ENCODE assay signal across 10 cellular contexts in the genomic region with DNA sequence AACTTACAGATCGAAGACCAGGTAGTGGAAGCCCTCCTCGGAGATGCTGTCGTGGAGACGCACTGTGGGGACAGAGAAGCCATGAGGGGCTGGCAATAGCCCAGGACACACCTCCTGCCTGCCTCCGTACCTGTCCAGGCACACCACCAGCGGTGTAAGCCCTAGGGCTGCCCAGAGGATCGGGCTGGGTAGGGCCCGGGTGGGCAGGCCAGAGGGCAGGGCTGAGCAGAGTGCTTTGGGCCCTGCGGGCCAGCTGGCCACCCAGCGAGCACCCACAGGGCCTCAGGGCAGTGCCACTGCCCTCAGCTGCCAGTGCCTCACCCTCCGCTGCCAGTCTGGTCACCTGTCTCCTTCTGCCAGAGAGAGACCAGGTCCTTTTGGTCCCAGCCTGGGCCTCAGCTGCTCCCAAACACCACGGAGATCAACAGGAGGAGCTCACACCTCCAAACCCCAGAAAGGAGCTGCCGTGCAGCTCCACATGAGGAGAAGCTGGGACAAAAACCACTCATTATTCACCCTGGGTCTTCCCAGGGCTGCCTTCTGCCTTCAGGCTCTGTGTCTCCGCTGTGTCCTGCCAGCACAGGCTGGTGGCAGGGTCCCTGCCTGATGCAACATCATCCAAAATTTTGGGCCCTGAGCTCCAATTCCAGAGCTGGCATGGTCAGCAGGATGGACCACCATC. TPM values are rescaled to one million over a fixed set of nuclear protein-coding genes. Genes with fewer than 3 reads are reported as not detected.
A peak's percentile ranks its signal among the peaks of the same experiment; 100 is the strongest.
DNase-seq lines count a peak whose midpoint lies in the region; ATAC-seq, FAIRE-seq and TF ChIP-seq lines count a peak whose summit lies in the region.
"Had no signal": no experiment of that assay in that cellular context is flagged by ENCODE, and none has a peak within 500 bp of the region (broad histone marks: within the 10 kb centered on the region; RNA-seq: fewer than 3 reads in every experiment).

No MANE protein-coding gene starts in this region.

- intact Hi-C loops in activated CD4-positive, alpha-beta T cell treated with anti-CD3 and anti-CD28 coated beads for 36 hours (cut with DNase I, micrococcal nuclease): loop anchor here (1.0 to 5.0 kb wide), 4 partner anchors 59 to 237 kb away; a partner anchor contains a TSS
- intact Hi-C loops in ascending aorta (cut with DNase I): loop anchor here (2.0 to 5.0 kb wide), 6 partner anchors 58 to 538 kb away; a partner anchor contains a TSS

- H3K27me3 Mint-ChIP-seq in activated CD4-positive, alpha-beta T cell treated with anti-CD3 and anti-CD28 coated beads for 36 hours: no peaks in the 10 kb centered on the region

- no peak for ATAC-seq in activated CD4-positive, alpha-beta T cell treated with anti-CD3 and anti-CD28 coated beads for 36 hours

- no peaks in the 10 kb centered on the region for H4K20me1 ChIP-seq in keratinocyte (ENCODE audit: control insufficient read depth, extremely low read depth, insufficient read depth, low read length)

- TF ChIP-seq CTCF in ascending aorta (IDR thresholded peaks at IDR 0.05) (no peak), keratinocyte (optimal IDR thresholded peaks at IDR 0.05 in 1 of 3, IDR thresholded peaks at IDR 0.05 in 1 of 3, conservative IDR thresholded peaks at IDR 0.05 in 1 of 3; ENCODE audit: extremely low read depth in 1 of 3, insufficient read depth in 2 of 3, low read length in 3 of 3) (no peak), suprapubic skin (IDR thresholded peaks at IDR 0.05) (no peak)

- H3K27me3 ChIP-seq in ascending aorta (no peaks in the 10 kb centered on the region), keratinocyte (ENCODE audit: control insufficient read depth, extremely low read depth, insufficient read depth, low read length) (no peaks in the 10 kb centered on the region), suprapubic skin (peaks cover 5% of the 10 kb centered on the region)

- FAIRE-seq in keratinocyte (lab: Jason Lieb, UNC): no peak

- dilution Hi-C loops in keratinocyte (cut with MboI; ENCODE audit: extremely low pct_ligation_motif_present, low sequenced_read_pairs): no loop called here

- peak overlapping the region; percentile 27 for H2AFZ ChIP-seq in keratinocyte (ENCODE audit: control insufficient read depth, low read length)

- CTCF ChIA-PET in activated CD4-positive, alpha-beta T cell treated with anti-CD3 and anti-CD28 coated beads for 36 hours (lab: Charles Lee): interaction anchor here (0.7 to 4.3 kb wide), 6 partner anchors 18 to 275 kb away, joined by 3 to 13 read pairs (median 3); no protein-coding TSS in a partner anchor

- 65% methylated on average over 3 of the region's 14 CpGs for whole genome bisulfite sequencing in suprapubic skin

- peak overlapping the region; percentile 18 for H3K9ac ChIP-seq in keratinocyte (ENCODE audit: control insufficient read depth, extremely low read depth, insufficient read depth, low read length)

- no peaks in the 10 kb centered on the region for H3K36me3 Mint-ChIP-seq in activated CD4-positive, alpha-beta T cell treated with anti-CD3 and anti-CD28 coated beads for 36 hours (ENCODE audit: low read depth)

- H3K9me3 ChIP-seq in ascending aorta: no peaks in the 10 kb centered on the region
- no peaks in the 10 kb centered on the region for H3K9me3 ChIP-seq in keratinocyte (ENCODE audit: control insufficient read depth, low read depth, low read length)
- H3K9me3 ChIP-seq in suprapubic skin: no peaks in the 10 kb centered on the region
- H3K9me3 ChIP-seq: HAP-1 had no signal

- peak overlapping the region; percentile 46 for H3K4me2 ChIP-seq in keratinocyte (ENCODE audit: control insufficient read depth, extremely low read depth, insufficient read depth, low read depth, low read length)

- H3K4me3 ChIP-seq in ascending aorta: peak overlapping the region in 1 of 2 donors; percentile 10
- no peak overlapping the region for H3K4me3 ChIP-seq in keratinocyte (ENCODE audit: control insufficient read depth in 2 of 3, extremely low read depth in 1 of 3, insufficient read depth in 2 of 3, low read depth in 1 of 3, low read length in 3 of 3)
- H3K4me3 ChIP-seq in suprapubic skin: no peak overlapping the region
- H3K4me3 ChIP-seq: HAP-1 had no signal

- DNase-seq in activated CD4-positive, alpha-beta T cell treated with anti-CD3 and anti-CD28 coated beads for 36 hours: no peak
- no peak for DNase-seq in activated CD4-positive, alpha-beta T cell treated with anti-CD3 and anti-CD28 coated beads, Interleukin-2, amount 50 U/mL, for 4 hours
- DNase-seq in ascending aorta (ENCODE audit: low spot score in 2 of 2): no peak
- DNase-seq in keratinocyte (ENCODE audit: low read depth, low spot score): no peak
- DNase-seq in suprapubic skin (ENCODE audit: low spot score in 2 of 2): no peak
- DNase-seq in stimulated activated naive CD4-positive, alpha-beta T cell (lab: John Stamatoyannopoulos, UW): no peak
- no peak for DNase-seq in NCI-H446 treated with DMSO at 0.1 percent for 48 hours (lab: John Stamatoyannopoulos, UW)
- no peak for DNase-seq in NCI-H748 (lab: John Stamatoyannopoulos, UW; ENCODE audit: unreplicated experiment)
- DNase-seq: 8988T had no signal

- peak overlapping the region; percentile 90 for H3K27ac Mint-ChIP-seq in activated CD4-positive, alpha-beta T cell treated with anti-CD3 and anti-CD28 coated beads for 36 hours

- TF ChIP-seq POLR2A in suprapubic skin (IDR thresholded peaks at IDR 0.05): no peak

- H3K4me1 ChIP-seq in ascending aorta: peaks cover 28 to 34% of the 10 kb centered on the region in 2 donors
- peaks cover 55% of the 10 kb centered on the region for H3K4me1 ChIP-seq in keratinocyte (ENCODE audit: control insufficient read depth, extremely low read depth, insufficient read depth, low read length)
- peaks cover 42% of the 10 kb centered on the region for H3K4me1 ChIP-seq in suprapubic skin
- H3K4me1 ChIP-seq: HAP-1 had no signal

- no peak for TF ChIP-seq EP300 in suprapubic skin (IDR thresholded peaks at IDR 0.05)

- no peaks in the 10 kb centered on the region for H3K36me3 ChIP-seq in ascending aorta
- H3K36me3 ChIP-seq in keratinocyte (ENCODE audit: control insufficient read depth in 2 of 2, extremely low read depth in 1 of 2, insufficient read depth in 2 of 2, low read length in 2 of 2): no peaks in the 10 kb centered on the region
- H3K36me3 ChIP-seq in suprapubic skin: no peaks in the 10 kb centered on the region
- H3K36me3 ChIP-seq: HAP-1 had no signal

- H3K79me2 ChIP-seq in keratinocyte (ENCODE audit: control insufficient read depth, insufficient read depth, low read length): no peaks in the 10 kb centered on the region

- peak overlapping the region; percentile 99 to 100 for H3K27ac ChIP-seq in ascending aorta
- peak overlapping the region; percentile 11 for H3K27ac ChIP-seq in keratinocyte (ENCODE audit: control insufficient read depth, insufficient read depth, low read length)
- peak overlapping the region; percentile 73 for H3K27ac ChIP-seq in suprapubic skin

- POLR2A ChIA-PET in activated CD4-positive, alpha-beta T cell treated with anti-CD3 and anti-CD28 coated beads for 36 hours (lab: Charles Lee): no interaction called here

- no peak overlapping the region for H3K4me3 Mint-ChIP-seq in activated CD4-positive, alpha-beta T cell treated with anti-CD3 and anti-CD28 coated beads for 36 hours

- peaks cover 46% of the 10 kb centered on the region for H3K4me1 Mint-ChIP-seq in activated CD4-positive, alpha-beta T cell treated with anti-CD3 and anti-CD28 coated beads for 36 hours

- no peaks in the 10 kb centered on the region for H3K9me3 Mint-ChIP-seq in activated CD4-positive, alpha-beta T cell treated with anti-CD3 and anti-CD28 coated beads for 36 hours (ENCODE audit: low read depth)

- peaks cover 3% of the 10 kb centered on the region for H3K9me1 ChIP-seq in keratinocyte (ENCODE audit: control insufficient read depth, extremely low read depth, insufficient read depth, low read length)

RNA-seq across cellular contexts. Expression of a gene that starts 58.2 kb away (rescaled TPM):
- total RNA-seq in activated CD4-positive, alpha-beta T cell treated with anti-CD3 and anti-CD28 coated beads for 36 hours: 10 to 100 TPM; 51.0 to 51.3 TPM
- 40.1 TPM for total RNA-seq in ascending aorta
- polyA plus RNA-seq in keratinocyte: 139 to 192 TPM (median 148 TPM) in 3 replicates
- 50.6 TPM for polyA plus RNA-seq in keratinocyte (2011; ENCODE audit: low read depth)
- 149 and 154 TPM in 2 replicates for polyA plus RNA-seq in keratinocyte (2011; cell fraction: cytosol; rRNA removed)
- polyA plus RNA-seq in keratinocyte (2011; cell fraction: nucleus; rRNA removed): 113 and 122 TPM in 2 replicates
- polyA plus RNA-seq in keratinocyte (2012; ENCODE audit: low replicate concordance): 73.7 and 135 TPM in 2 replicates
- 115 to 176 TPM (median 150 TPM) in 3 replicates for polyA minus RNA-seq in keratinocyte
- 109 TPM for polyA minus RNA-seq in keratinocyte (2011; cell fraction: cytosol; rRNA and poly(A)+ RNA removed)
- 40.9 and 56.7 TPM in 2 replicates for polyA minus RNA-seq in keratinocyte (2011; cell fraction: nucleus; rRNA and poly(A)+ RNA removed)
- 10 to 100 TPM; 40.6 to 52.1 (median 43.5) TPM for total RNA-seq in suprapubic skin

Comparison
In these comparisons a context has a peak if more than half of its experiments do, and no peak if none do; other contexts are left out.
1. H3K27ac ChIP-seq: peak in every context shown above with its lines; median percentile 100 in ascending aorta; 73 in suprapubic skin; 11 in keratinocyte.